Comparison of ENCODE assay signal across 31 cellular contexts in genomic region chr12:53292441-53292840, GRCh38.
DNase-seq lines count a peak whose midpoint lies in the region; ATAC-seq lines count a peak whose summit lies in the region.
"Had no signal": no experiment of that assay in that cellular context is flagged by ENCODE, and none has a peak within 500 bp of the region (broad histone marks: within the 10 kb centered on the region; RNA-seq: fewer than 3 reads in every experiment).

No MANE protein-coding gene starts in this region.

- no peak for ATAC-seq in stimulated activated effector memory CD8-positive, alpha-beta T cell treated with anti-CD3 and anti-CD28 coated beads, Interleukin-12 subunit alpha, Interleukin-12 subunit beta, amount 100 ng/mL, for 72 hours
- no peak for ATAC-seq in GM19397 (IDR thresholded peaks at IDR 0.05; ENCODE audit: unreplicated experiment)
- ATAC-seq: heart right ventricle, lower lobe of right lung, SK-N-SH treated with all-trans-retinoic acid at 6 μM for 48 hours, T-helper 17 cell had no signal

- peak overlapping the region; percentile 46 for H3K27ac Mint-ChIP-seq in stimulated activated effector memory CD8-positive, alpha-beta T cell treated with anti-CD3 and anti-CD28 coated beads, Interleukin-12 subunit alpha, Interleukin-12 subunit beta, amount 100 ng/mL, for 72 hours
- H3K27ac Mint-ChIP-seq: dendritic cell treated with granulocyte-macrophage colony-stimulating factor and Interleukin-4, amounts not matched to agents 40 ng/mL and 50 ng/mL, for 4 days; endodermal cell had no signal

- H3K9me3 Mint-ChIP-seq in stimulated activated effector memory CD8-positive, alpha-beta T cell treated with anti-CD3 and anti-CD28 coated beads, Interleukin-12 subunit alpha, Interleukin-12 subunit beta, amount 100 ng/mL, for 72 hours = no peaks in the 10 kb centered on the region
- H3K9me3 Mint-ChIP-seq: CD4-positive, alpha-beta memory T cell; dendritic cell treated with granulocyte-macrophage colony-stimulating factor and Interleukin-4, amounts not matched to agents 40 ng/mL and 50 ng/mL, for 4 days; endodermal cell; nephron had no signal

- no peak overlapping the region for H3K4me3 Mint-ChIP-seq in stimulated activated effector memory CD8-positive, alpha-beta T cell treated with anti-CD3 and anti-CD28 coated beads, Interleukin-12 subunit alpha, Interleukin-12 subunit beta, amount 100 ng/mL, for 72 hours
- H3K4me3 Mint-ChIP-seq: dendritic cell treated with granulocyte-macrophage colony-stimulating factor and Interleukin-4, amounts not matched to agents 40 ng/mL and 50 ng/mL, for 4 days; endodermal cell; T-helper 17 cell had no signal

- peaks cover 82% of the 10 kb centered on the region for H3K36me3 Mint-ChIP-seq in stimulated activated effector memory CD8-positive, alpha-beta T cell treated with anti-CD3 and anti-CD28 coated beads, Interleukin-12 subunit alpha, Interleukin-12 subunit beta, amount 100 ng/mL, for 72 hours

- peaks cover 41% of the 10 kb centered on the region for H3K4me1 Mint-ChIP-seq in stimulated activated effector memory CD8-positive, alpha-beta T cell treated with anti-CD3 and anti-CD28 coated beads, Interleukin-12 subunit alpha, Interleukin-12 subunit beta, amount 100 ng/mL, for 72 hours

- peak; percentile 28 to 48 for DNase-seq in NCI-H526 (lab: John Stamatoyannopoulos, UW)
- DNase-seq in NCI-H526 treated with DMSO at 0.1 percent for 48 hours (lab: John Stamatoyannopoulos, UW) = no peak
- peak; percentile 96 for DNase-seq in NCI-H2029 treated with DMSO at 0.1 percent for 48 hours (lab: John Stamatoyannopoulos, UW)
- peak; percentile 74 for DNase-seq in NCI-H510A (lab: John Stamatoyannopoulos, UW)
- no peak for DNase-seq in stimulated activated effector memory CD8-positive, alpha-beta T cell treated with anti-CD3 and anti-CD28 coated beads, Interleukin-12 subunit alpha, Interleukin-12 subunit beta, amount 100 ng/mL, for 72 hours (ENCODE audit: low spot score in 2 of 2)
- DNase-seq in activated CD4-positive, alpha-beta T cell treated with anti-CD3 and anti-CD28 coated beads, Interleukin-2, amount 50 U/mL, for 1 hour = no peak
- no peak for DNase-seq in cortex of kidney (lab: John Stamatoyannopoulos, UW)
- DNase-seq: activated CD4-positive, CD25-positive, alpha-beta regulatory T cell treated with anti-CD3 and anti-CD28 coated beads, Interleukin-2, amount 50 U/mL, for 72 hours; activated CD8-positive, alpha-beta memory T cell treated with anti-CD3 and anti-CD28 coated beads for 24 hours; activated gamma-delta T cell treated with Interleukin-2 at 50 U/mL for 16 hours; activated T-cell treated with anti-CD3 and anti-CD28 coated beads, Interleukin-2, amount 50 U/mL, for 1 hour; AML-193; CD4-positive, alpha-beta memory T cell; DMS 273 treated with DMSO at 0.1 percent for 48 hours; endodermal cell; foreskin melanocyte; GDM1; HCEC 1CT; heart right ventricle; kidney glomerular epithelial cell; lower lobe of right lung; MM.1S; NCI-H1930; NCI-H748 treated with DMSO at 0.1 percent for 48 hours; ovary; T-helper 17 cell; tibial artery had no signal

Comparison
In these comparisons a context has a peak if more than half of its experiments do, and no peak if none do; other contexts are left out.
1. DNase-seq: peak in NCI-H526 (2 of 2), NCI-H2029 treated with DMSO at 0.1 percent for 48 hours (single experiment) and NCI-H510A (single experiment); none in NCI-H526 treated with DMSO at 0.1 percent for 48 hours (single experiment), stimulated activated effector memory CD8-positive, alpha-beta T cell treated with anti-CD3 and anti-CD28 coated beads, Interleukin-12 subunit alpha, Interleukin-12 subunit beta, amount 100 ng/mL, for 72 hours (0 of 2), activated CD4-positive, alpha-beta T cell treated with anti-CD3 and anti-CD28 coated beads, Interleukin-2, amount 50 U/mL, for 1 hour (single experiment) and cortex of kidney (single experiment).